ENCODE assay signal across 17 cellular contexts in the genomic region with DNA sequence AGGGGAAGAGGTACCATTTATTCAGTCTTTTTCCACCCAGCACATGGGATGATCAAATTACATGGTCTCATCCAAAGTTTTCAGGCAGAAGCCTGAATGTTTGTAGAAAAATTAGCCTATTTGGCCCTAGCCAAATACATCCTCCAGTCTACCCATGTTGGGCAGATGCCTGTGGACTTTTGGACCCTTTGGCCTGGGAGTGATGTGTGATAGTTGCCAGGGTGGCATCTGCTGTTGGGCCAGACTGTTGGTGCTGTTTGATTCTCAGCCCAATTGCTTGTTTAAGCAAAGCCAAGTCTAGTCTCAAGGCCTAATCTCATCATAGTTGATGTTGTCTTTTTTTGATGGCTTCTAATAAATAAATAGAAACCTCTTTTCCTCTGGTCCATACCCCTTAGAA.
DNase-seq lines count a peak whose midpoint lies in the region; ATAC-seq lines count a peak whose summit lies in the region.
"Had no signal": no experiment of that assay in that cellular context is flagged by ENCODE, and none has a peak within 500 bp of the region (broad histone marks: within the 10 kb centered on the region; RNA-seq: fewer than 3 reads in every experiment).

No MANE protein-coding gene starts in this region.

- ATAC-seq in left lobe of liver: peak; percentile 100
- no peak for ATAC-seq in GM21786 (IDR thresholded peaks at IDR 0.05; ENCODE audit: unreplicated experiment)
- no peak for ATAC-seq in GM18498 (IDR thresholded peaks at IDR 0.05; ENCODE audit: unreplicated experiment)
- ATAC-seq: A549 had no signal

- in situ Hi-C loops in G401 (cut with HindIII; ENCODE audit: low sequenced_read_pairs): no loop called here

- DNase-seq in G401 (ENCODE audit: low spot score): peak; percentile 90
- peak; percentile 45 to 70 for DNase-seq in cerebellar nuclear complex (lab: John Stamatoyannopoulos, UW)
- peak; percentile 82 for DNase-seq in left lobe of liver (ENCODE audit: low spot score)
- peak; percentile 8 for DNase-seq in myocyte (ENCODE audit: low read depth)
- no peak for DNase-seq in activated T-cell treated with anti-CD3 and anti-CD28 coated beads for 4 hours
- DNase-seq: 8988T; ACHN; AML-193; BE2C; CD4-positive, alpha-beta T cell; CD8-positive, alpha-beta memory T cell; DMS 273 treated with DMSO at 0.1 percent for 48 hours; DMS79; GOT3 had no signal
